Comparison of ENCODE assay signal across 12 cellular contexts in genomic region chr2:25977768-25978167, GRCh38. TPM values are rescaled to one million over a fixed set of nuclear protein-coding genes. Genes with fewer than 3 reads are reported as not detected.
DNase-seq lines count a peak whose midpoint lies in the region; TF ChIP-seq lines count a peak whose summit lies in the region.
"Had no signal": no experiment of that assay in that cellular context is flagged by ENCODE, and none has a peak within 500 bp of the region (broad histone marks: within the 10 kb centered on the region; RNA-seq: fewer than 3 reads in every experiment).

No MANE protein-coding gene starts in this region.

- CTCF ChIA-PET in HEK293 (lab: Yijun Ruan, JAX) (interaction anchor here (0.6 kb wide), 1 partner anchor 110 kb away, joined by 3 read pairs; no protein-coding TSS in a partner anchor), RWPE1 (lab: Yijun Ruan, JAX) (interaction anchor here (0.5 to 2.0 kb wide), 3 partner anchors 14 to 34 kb away, joined by 4 to 8 read pairs (median 7); no protein-coding TSS in a partner anchor)

- H3K36me3 ChIP-seq in HEK293 (ENCODE audit: control insufficient read depth in 2 of 2, insufficient read depth in 1 of 2, low read length in 2 of 2) = peaks cover 0 to 11% of the 10 kb centered on the region in 2 experiments; a peak in 2 of 3 replicates
- H3K36me3 ChIP-seq in smooth muscle cell (ENCODE audit: low read depth) = no peaks in the 10 kb centered on the region
- H3K36me3 ChIP-seq: pancreas had no signal

- H3K27me3 Mint-ChIP-seq in glutamatergic neuron (ENCODE audit: unreplicated experiment) = peaks cover under 1% of the 10 kb centered on the region
- H3K27me3 Mint-ChIP-seq: activated CD8-positive, alpha-beta T cell treated with anti-CD3 and anti-CD28 coated beads for 36 hours; stimulated activated naive CD8-positive, alpha-beta T cell treated with anti-CD3 and anti-CD28 coated beads, Interleukin-15, Interleukin-2, amounts not matched to agents 100 ng/mL and 50 ng/mL, for 24 hours had no signal

- DNase-seq in RWPE1 (ENCODE audit: low spot score) (peak; percentile 85), glutamatergic neuron (no peak), smooth muscle cell (lab: John Stamatoyannopoulos, UW; ENCODE audit: unreplicated experiment) (no peak), medulla oblongata (ENCODE audit: extremely low spot score) (no peak)
- no peak for DNase-seq in stimulated activated CD4-positive, alpha-beta T cell treated with anti-CD3 and anti-CD28 coated beads, Interleukin-4, amount 100 ng/mL, for 4 hours
- DNase-seq in NK-92 treated with Interleukin-12 subunit alpha and Interleukin-12 subunit beta, amount 100 ng/mL, for 24 hours (lab: John Stamatoyannopoulos, UW) = no peak
- DNase-seq: activated CD8-positive, alpha-beta T cell treated with anti-CD3 and anti-CD28 coated beads for 36 hours; activated naive CD4-positive, alpha-beta T cell treated with anti-CD3 and anti-CD28 coated beads, Interleukin-2, amount 50 U/mL, for 16 hours; DMS153; pancreas had no signal

- H3K9me3 ChIP-seq in HEK293 (ENCODE audit: control insufficient read depth, insufficient read depth, low read depth, low read length) (no peaks in the 10 kb centered on the region), smooth muscle cell (replicated peaks; ENCODE audit: low read depth) (no peaks in the 10 kb centered on the region)
- H3K9me3 ChIP-seq: pancreas had no signal

- 61% methylated on average over 3 of the region's 3 CpGs for WGBS in smooth muscle cell (ENCODE audit: low lambda C conversion rate)

- H3K27ac Mint-ChIP-seq in glutamatergic neuron (ENCODE audit: unreplicated experiment) = peak overlapping the region; percentile 28
- H3K27ac Mint-ChIP-seq: activated CD8-positive, alpha-beta T cell treated with anti-CD3 and anti-CD28 coated beads for 36 hours; stimulated activated naive CD8-positive, alpha-beta T cell treated with anti-CD3 and anti-CD28 coated beads, Interleukin-15, Interleukin-2, amounts not matched to agents 100 ng/mL and 50 ng/mL, for 24 hours had no signal

- H3K4me1 Mint-ChIP-seq in glutamatergic neuron (ENCODE audit: low read depth, unreplicated experiment) = peaks cover 37% of the 10 kb centered on the region

- TF ChIP-seq CTCF in HEK293 (tag by site-specific recombination; IDR thresholded peaks at IDR 0.05) (no peak), RWPE1 (conservative IDR thresholded peaks at IDR 0.05; ENCODE audit: low read depth) (no peak), glutamatergic neuron (IDR thresholded peaks at IDR 0.05; ENCODE audit: partially characterized antibody, unreplicated experiment) (no peak), smooth muscle cell (IDR thresholded peaks at IDR 0.05; ENCODE audit: borderline replicate concordance, insufficient read depth, poor library complexity, severe bottlenecking) (no peak)

- H3K4me1 ChIP-seq in HEK293 (ENCODE audit: control insufficient read depth, insufficient read depth, low read length) (peaks cover 8% of the 10 kb centered on the region), smooth muscle cell (ENCODE audit: low read depth) (peaks cover 22% of the 10 kb centered on the region)
- H3K4me1 ChIP-seq: pancreas had no signal

- POLR2A ChIA-PET in HEK293 (lab: Yijun Ruan, JAX) (interaction anchor here (0.6 kb wide), 1 partner anchor 12 kb away, joined by 3 read pairs; no protein-coding TSS in a partner anchor), RWPE1 (lab: Yijun Ruan, JAX; ENCODE audit: low non-redundant PET) (no interaction called here)

- H3K4me3 ChIP-seq in HEK293 (ENCODE audit: low read depth, low read length) = no peak overlapping the region
- no peak overlapping the region for H3K4me3 ChIP-seq in smooth muscle cell
- H3K4me3 ChIP-seq: pancreas had no signal

- H3K9ac ChIP-seq in smooth muscle cell (ENCODE audit: low read depth) = peak overlapping the region; percentile 39

- no peak overlapping the region for H2AFZ ChIP-seq in smooth muscle cell (ENCODE audit: low read depth)

- H3K4me2 ChIP-seq in smooth muscle cell = peak overlapping the region; percentile 64

- peak overlapping the region; percentile 92 for H3K4me3 Mint-ChIP-seq in glutamatergic neuron (ENCODE audit: unreplicated experiment)
- H3K4me3 Mint-ChIP-seq: activated CD8-positive, alpha-beta T cell treated with anti-CD3 and anti-CD28 coated beads for 36 hours; stimulated activated naive CD8-positive, alpha-beta T cell treated with anti-CD3 and anti-CD28 coated beads, Interleukin-15, Interleukin-2, amounts not matched to agents 100 ng/mL and 50 ng/mL, for 24 hours had no signal

- H3K36me3 Mint-ChIP-seq in glutamatergic neuron (ENCODE audit: unreplicated experiment) = peaks cover 10% of the 10 kb centered on the region

- H3F3A ChIP-seq in smooth muscle cell (ENCODE audit: low read depth) = peaks cover 6% of the 10 kb centered on the region

- no peaks in the 10 kb centered on the region for H3K27me3 ChIP-seq in smooth muscle cell (ENCODE audit: low read depth)
- H3K27me3 ChIP-seq: pancreas had no signal

- peaks cover 26% of the 10 kb centered on the region for H3K79me2 ChIP-seq in smooth muscle cell (ENCODE audit: low read depth)

- H4K20me1 ChIP-seq in smooth muscle cell (ENCODE audit: low read depth) = peaks cover 17% of the 10 kb centered on the region

- H3K9me3 Mint-ChIP-seq in glutamatergic neuron (ENCODE audit: unreplicated experiment) = peaks cover 10% of the 10 kb centered on the region
- H3K9me3 Mint-ChIP-seq: activated CD8-positive, alpha-beta T cell treated with anti-CD3 and anti-CD28 coated beads for 36 hours; stimulated activated naive CD8-positive, alpha-beta T cell treated with anti-CD3 and anti-CD28 coated beads, Interleukin-15, Interleukin-2, amounts not matched to agents 100 ng/mL and 50 ng/mL, for 24 hours had no signal

- H3K27ac ChIP-seq in HEK293 (ENCODE audit: extremely low read depth, low read depth, low read length) (no peak overlapping the region), RWPE1 (peak overlapping the region; percentile 38; the same call in 1 of the 2 replicates), smooth muscle cell (ENCODE audit: low read depth) (peak overlapping the region; percentile 76)
- H3K27ac ChIP-seq: pancreas had no signal

TF ChIP-seq in HEK293, 187 proteins besides CTCF, POLR2A, EP300 and RAD21:
- TF ChIP-seq, protein P1, sequence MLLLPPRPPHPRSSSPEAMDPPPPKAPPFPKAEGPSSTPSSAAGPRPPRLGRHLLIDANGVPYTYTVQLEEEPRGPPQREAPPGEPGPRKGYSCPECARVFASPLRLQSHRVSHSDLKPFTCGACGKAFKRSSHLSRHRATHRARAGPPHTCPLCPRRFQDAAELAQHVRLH (tag by site-specific recombination; IDR thresholded peaks at IDR 0.05) = no peak
- TF ChIP-seq SP3 (tag by site-specific recombination; IDR thresholded peaks at IDR 0.05) (0 out of 2 replicates have a peak, but pooled peaks have one; percentile 3), ZNF600 (tag by site-specific recombination; IDR thresholded peaks at IDR 0.05) (peak; percentile 84), PRDM4 (tag by site-specific recombination; IDR thresholded peaks at IDR 0.05) (0 out of 2 replicates have a peak, but pooled peaks have one; percentile 32)
- TF ChIP-seq, protein P2, sequence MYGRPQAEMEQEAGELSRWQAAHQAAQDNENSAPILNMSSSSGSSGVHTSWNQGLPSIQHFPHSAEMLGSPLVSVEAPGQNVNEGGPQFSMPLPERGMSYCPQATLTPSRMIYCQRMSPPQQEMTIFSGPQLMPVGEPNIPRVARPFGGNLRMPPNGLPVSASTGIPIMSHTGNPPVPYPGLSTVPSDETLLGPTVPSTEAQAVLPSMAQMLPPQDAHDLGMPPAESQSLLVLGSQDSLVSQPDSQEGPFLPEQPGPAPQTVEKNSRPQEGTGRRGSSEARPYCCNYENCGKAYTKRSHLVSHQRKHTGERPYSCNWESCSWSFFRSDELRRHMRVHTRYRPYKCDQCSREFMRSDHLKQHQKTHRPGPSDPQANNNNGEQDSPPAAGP (tag by site-specific recombination; IDR thresholded peaks at IDR 0.05) = peak; percentile 57; the same call in 1 of the 2 replicates

RNA-seq across cellular contexts. Expression of gene KIF3C, which starts 4.5 kb away (rescaled TPM):
- total RNA-seq in glutamatergic neuron (ENCODE audit: unreplicated experiment) = 210 TPM
- total RNA-seq in smooth muscle cell = 13.0 and 14.7 TPM in 2 replicates
- polyA plus RNA-seq in smooth muscle cell = 18.9 and 21.2 TPM in 2 replicates

RNA-seq across cellular contexts. Expression of gene RAB10, which starts 56.1 kb away (rescaled TPM):
- total RNA-seq in glutamatergic neuron (ENCODE audit: unreplicated experiment) = 168 TPM
- 121 and 149 TPM in 2 replicates for total RNA-seq in smooth muscle cell
- polyA plus RNA-seq in smooth muscle cell = 101 and 111 TPM in 2 replicates

Comparison
In these comparisons a context has a peak if more than half of its experiments do, and no peak if none do; other contexts are left out.
1. RNA of gene KIF3C, which starts 4.5 kb away (total RNA-seq): 210 TPM in glutamatergic neuron (single experiment); 13.0 to 14.7 TPM in smooth muscle cell; every median in the first group is over 10 times any median in the second.